2 cellular contexts compared by ENCODE assay signal in the genomic region with DNA sequence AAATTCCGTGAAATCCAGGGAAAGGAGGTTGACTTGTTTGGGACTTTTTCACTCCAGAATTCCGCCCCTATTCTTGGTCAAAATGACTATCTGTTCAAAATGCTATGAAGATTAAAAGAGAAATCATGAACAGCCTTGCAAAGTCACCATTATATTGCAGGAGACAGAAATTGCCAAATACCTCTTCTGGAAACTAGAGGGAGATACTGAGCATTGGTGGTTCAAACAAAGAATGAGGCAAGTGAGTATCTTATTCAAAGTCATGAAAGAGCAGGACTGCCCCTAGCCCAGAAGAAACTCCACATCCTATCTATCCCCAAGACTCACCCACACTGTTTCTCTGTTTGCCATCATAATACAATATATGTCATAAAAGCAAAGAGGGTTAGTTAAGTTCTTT.
TF ChIP-seq lines count a peak whose summit lies in the region.

No MANE protein-coding gene starts in this region.

TF ChIP-seq in SK-N-SH, 30 proteins besides CTCF, POLR2A, EP300 and RAD21 (continued from another document):
- TF ChIP-seq, protein P1, sequence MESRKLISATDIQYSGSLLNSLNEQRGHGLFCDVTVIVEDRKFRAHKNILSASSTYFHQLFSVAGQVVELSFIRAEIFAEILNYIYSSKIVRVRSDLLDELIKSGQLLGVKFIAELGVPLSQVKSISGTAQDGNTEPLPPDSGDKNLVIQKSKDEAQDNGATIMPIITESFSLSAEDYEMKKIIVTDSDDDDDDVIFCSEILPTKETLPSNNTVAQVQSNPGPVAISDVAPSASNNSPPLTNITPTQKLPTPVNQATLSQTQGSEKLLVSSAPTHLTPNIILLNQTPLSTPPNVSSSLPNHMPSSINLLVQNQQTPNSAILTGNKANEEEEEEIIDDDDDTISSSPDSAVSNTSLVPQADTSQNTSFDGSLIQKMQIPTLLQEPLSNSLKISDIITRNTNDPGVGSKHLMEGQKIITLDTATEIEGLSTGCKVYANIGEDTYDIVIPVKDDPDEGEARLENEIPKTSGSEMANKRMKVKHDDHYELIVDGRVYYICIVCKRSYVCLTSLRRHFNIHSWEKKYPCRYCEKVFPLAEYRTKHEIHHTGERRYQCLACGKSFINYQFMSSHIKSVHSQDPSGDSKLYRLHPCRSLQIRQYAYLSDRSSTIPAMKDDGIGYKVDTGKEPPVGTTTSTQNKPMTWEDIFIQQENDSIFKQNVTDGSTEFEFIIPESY (IDR thresholded peaks at IDR 0.05; ENCODE audit: borderline replicate concordance, low read depth) = no peak
- TF ChIP-seq ELF1 (IDR thresholded peaks at IDR 0.05) (no peak), FOSL2 (IDR thresholded peaks at IDR 0.05; ENCODE audit: borderline replicate concordance, low read depth) (no peak), NFIC (IDR thresholded peaks at IDR 0.05; ENCODE audit: borderline replicate concordance) (no peak), SIN3A (IDR thresholded peaks at IDR 0.05; ENCODE audit: borderline replicate concordance, low read depth, low read length) (no peak), FOXM1 (IDR thresholded peaks at IDR 0.05; ENCODE audit: low read depth) (no peak), GATA2 (CRISPR knock-in tag; IDR thresholded peaks at IDR 0.05) (no peak), NRF1 (IDR thresholded peaks at IDR 0.05; ENCODE audit: low read depth, low read length) (no peak), GABPA (IDR thresholded peaks at IDR 0.05; ENCODE audit: low read depth) (no peak), SMC3 (IDR thresholded peaks at IDR 0.05; ENCODE audit: low read depth, low read length) (no peak), RCOR1 (IDR thresholded peaks at IDR 0.05; ENCODE audit: low read length) (no peak), JUND (IDR thresholded peaks at IDR 0.05) (no peak), MXI1 (IDR thresholded peaks at IDR 0.05; ENCODE audit: low read depth, low read length) (no peak)
- TF ChIP-seq, protein P2, sequence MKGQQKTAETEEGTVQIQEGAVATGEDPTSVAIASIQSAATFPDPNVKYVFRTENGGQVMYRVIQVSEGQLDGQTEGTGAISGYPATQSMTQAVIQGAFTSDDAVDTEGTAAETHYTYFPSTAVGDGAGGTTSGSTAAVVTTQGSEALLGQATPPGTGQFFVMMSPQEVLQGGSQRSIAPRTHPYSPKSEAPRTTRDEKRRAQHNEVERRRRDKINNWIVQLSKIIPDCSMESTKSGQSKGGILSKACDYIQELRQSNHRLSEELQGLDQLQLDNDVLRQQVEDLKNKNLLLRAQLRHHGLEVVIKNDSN (IDR thresholded peaks at IDR 0.05; ENCODE audit: borderline replicate concordance, low read depth) = no peak

TF ChIP-seq in SK-N-SH treated with all-trans-retinoic acid at 6 μM for 48 hours, 23 proteins besides CTCF, POLR2A, EP300 and RAD21 (continued from another document):
- TF ChIP-seq, protein P3, sequence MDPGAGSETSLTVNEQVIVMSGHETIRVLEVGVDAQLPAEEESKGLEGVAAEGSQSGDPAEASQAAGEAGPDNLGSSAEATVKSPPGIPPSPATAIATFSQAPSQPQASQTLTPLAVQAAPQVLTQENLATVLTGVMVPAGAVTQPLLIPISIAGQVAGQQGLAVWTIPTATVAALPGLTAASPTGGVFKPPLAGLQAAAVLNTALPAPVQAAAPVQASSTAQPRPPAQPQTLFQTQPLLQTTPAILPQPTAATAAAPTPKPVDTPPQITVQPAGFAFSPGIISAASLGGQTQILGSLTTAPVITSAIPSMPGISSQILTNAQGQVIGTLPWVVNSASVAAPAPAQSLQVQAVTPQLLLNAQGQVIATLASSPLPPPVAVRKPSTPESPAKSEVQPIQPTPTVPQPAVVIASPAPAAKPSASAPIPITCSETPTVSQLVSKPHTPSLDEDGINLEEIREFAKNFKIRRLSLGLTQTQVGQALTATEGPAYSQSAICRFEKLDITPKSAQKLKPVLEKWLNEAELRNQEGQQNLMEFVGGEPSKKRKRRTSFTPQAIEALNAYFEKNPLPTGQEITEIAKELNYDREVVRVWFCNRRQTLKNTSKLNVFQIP (CRISPR knock-in tag; IDR thresholded peaks at IDR 0.05; ENCODE audit: borderline replicate concordance, low read depth) = no peak
- TF ChIP-seq, protein P4, sequence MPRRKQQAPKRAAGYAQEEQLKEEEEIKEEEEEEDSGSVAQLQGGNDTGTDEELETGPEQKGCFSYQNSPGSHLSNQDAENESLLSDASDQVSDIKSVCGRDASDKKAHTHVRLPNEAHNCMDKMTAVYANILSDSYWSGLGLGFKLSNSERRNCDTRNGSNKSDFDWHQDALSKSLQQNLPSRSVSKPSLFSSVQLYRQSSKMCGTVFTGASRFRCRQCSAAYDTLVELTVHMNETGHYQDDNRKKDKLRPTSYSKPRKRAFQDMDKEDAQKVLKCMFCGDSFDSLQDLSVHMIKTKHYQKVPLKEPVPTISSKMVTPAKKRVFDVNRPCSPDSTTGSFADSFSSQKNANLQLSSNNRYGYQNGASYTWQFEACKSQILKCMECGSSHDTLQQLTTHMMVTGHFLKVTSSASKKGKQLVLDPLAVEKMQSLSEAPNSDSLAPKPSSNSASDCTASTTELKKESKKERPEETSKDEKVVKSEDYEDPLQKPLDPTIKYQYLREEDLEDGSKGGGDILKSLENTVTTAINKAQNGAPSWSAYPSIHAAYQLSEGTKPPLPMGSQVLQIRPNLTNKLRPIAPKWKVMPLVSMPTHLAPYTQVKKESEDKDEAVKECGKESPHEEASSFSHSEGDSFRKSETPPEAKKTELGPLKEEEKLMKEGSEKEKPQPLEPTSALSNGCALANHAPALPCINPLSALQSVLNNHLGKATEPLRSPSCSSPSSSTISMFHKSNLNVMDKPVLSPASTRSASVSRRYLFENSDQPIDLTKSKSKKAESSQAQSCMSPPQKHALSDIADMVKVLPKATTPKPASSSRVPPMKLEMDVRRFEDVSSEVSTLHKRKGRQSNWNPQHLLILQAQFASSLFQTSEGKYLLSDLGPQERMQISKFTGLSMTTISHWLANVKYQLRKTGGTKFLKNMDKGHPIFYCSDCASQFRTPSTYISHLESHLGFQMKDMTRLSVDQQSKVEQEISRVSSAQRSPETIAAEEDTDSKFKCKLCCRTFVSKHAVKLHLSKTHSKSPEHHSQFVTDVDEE (CRISPR knock-in tag; IDR thresholded peaks at IDR 0.05) = no peak
- no peak for TF ChIP-seq ZFP30 (CRISPR knock-in tag; IDR thresholded peaks at IDR 0.05)
- no peak for TF ChIP-seq SNAI2 (CRISPR knock-in tag; IDR thresholded peaks at IDR 0.05)
- TF ChIP-seq TCF4 (CRISPR knock-in tag; IDR thresholded peaks at IDR 0.05; ENCODE audit: borderline replicate concordance) = no peak
- no peak for TF ChIP-seq ZFP3 (CRISPR knock-in tag; IDR thresholded peaks at IDR 0.05)
- TF ChIP-seq ZC3H10 (CRISPR knock-in tag; IDR thresholded peaks at IDR 0.05) = no peak
- TF ChIP-seq ESRRG (CRISPR knock-in tag; IDR thresholded peaks at IDR 0.05) = no peak
- TF ChIP-seq PPARA (CRISPR knock-in tag; IDR thresholded peaks at IDR 0.05; ENCODE audit: borderline replicate concordance) = no peak
- TF ChIP-seq, protein P5, sequence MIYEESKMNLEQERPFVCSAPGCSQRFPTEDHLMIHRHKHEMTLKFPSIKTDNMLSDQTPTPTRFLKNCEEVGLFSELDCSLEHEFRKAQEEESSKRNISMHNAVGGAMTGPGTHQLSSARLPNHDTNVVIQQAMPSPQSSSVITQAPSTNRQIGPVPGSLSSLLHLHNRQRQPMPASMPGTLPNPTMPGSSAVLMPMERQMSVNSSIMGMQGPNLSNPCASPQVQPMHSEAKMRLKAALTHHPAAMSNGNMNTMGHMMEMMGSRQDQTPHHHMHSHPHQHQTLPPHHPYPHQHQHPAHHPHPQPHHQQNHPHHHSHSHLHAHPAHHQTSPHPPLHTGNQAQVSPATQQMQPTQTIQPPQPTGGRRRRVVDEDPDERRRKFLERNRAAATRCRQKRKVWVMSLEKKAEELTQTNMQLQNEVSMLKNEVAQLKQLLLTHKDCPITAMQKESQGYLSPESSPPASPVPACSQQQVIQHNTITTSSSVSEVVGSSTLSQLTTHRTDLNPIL (CRISPR knock-in tag; IDR thresholded peaks at IDR 0.05; ENCODE audit: low read depth) = no peak
- no peak for TF ChIP-seq RARB (CRISPR knock-in tag; IDR thresholded peaks at IDR 0.05)
- TF ChIP-seq ARNTL (CRISPR knock-in tag; IDR thresholded peaks at IDR 0.05; ENCODE audit: borderline replicate concordance, low read depth) = no peak
